ENCODE assay signal across 1 cellular context in genomic region chr2:127640082-127641072, GRCh38.
A peak's percentile ranks its signal among the peaks of the same experiment; 100 is the strongest.
TF ChIP-seq lines count a peak whose summit lies in the region.

No MANE protein-coding gene starts in this region.

TF ChIP-seq in K562, 482 proteins besides CTCF, POLR2A, EP300 and RAD21:
- TF ChIP-seq TAF15 (IDR thresholded peaks at IDR 0.05; ENCODE audit: low read depth, low read length) (no peak), CBFA2T2 (conservative IDR thresholded peaks at IDR 0.05) (0 out of 2 replicates have a peak, but pooled peaks have one; percentile 20), CBFA2T3 (IDR thresholded peaks at IDR 0.05) (peak; percentile 32; the same call in 1 of the 2 replicates)
